ENCODE assay signal across 9 cellular contexts in the genomic region with DNA sequence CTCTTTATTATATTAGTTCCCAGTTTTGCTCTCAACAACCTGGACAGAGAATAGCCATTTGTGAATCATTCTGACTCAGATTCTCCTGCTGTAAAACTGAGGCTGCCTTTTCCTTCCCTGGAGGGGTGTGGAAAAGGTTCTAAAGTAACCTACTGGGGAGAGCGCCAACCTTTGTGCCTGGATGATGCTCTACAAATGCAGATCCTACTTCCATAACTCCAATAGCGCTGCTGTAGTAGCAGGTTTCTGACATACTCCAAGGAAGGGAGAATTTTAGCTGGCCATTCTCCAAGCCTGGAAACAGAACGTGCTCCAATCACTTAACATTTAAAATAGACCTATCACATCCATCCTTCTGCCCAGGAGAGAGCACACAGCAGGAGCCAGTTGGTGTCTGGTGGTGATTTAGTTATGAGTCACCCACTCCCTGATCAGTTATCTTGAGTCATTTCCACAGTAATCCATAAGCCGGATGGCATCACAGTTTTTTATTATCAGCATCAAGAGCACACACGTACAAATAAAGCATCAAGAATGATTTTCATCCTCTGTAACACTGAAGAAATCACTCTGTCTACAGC. TPM values are rescaled to one million over a fixed set of nuclear protein-coding genes. Genes with fewer than 3 reads are reported as not detected.
DNase-seq lines count a peak whose midpoint lies in the region; ATAC-seq and TF ChIP-seq lines count a peak whose summit lies in the region.
"Had no signal": no experiment of that assay in that cellular context is flagged by ENCODE, and none has a peak within 500 bp of the region (broad histone marks: within the 10 kb centered on the region; RNA-seq: fewer than 3 reads in every experiment).

No MANE protein-coding gene starts in this region.

- H3K4me3 ChIP-seq in WI38 (ENCODE audit: low read depth, low read length), result peak overlapping the region; percentile 7; the same call in 1 of the 2 replicates

- TF ChIP-seq CTCF in WI38 (IDR thresholded peaks at IDR 0.05; ENCODE audit: low read depth, low read length), result no peak

- DNase-seq in AG20443 (ENCODE audit: low spot score) (peak; percentile 54), HPDE6-E6E7 (ENCODE audit: extremely low spot score) (peak; percentile 74), kidney tubule cell (ENCODE audit: low spot score) (peak; percentile 93), SK-N-DZ (ENCODE audit: low spot score) (no peak)
- no peak for DNase-seq in activated CD8-positive, alpha-beta memory T cell treated with anti-CD3 and anti-CD28 coated beads, Interleukin-2, amount 50 U/mL, for 4 hours
- DNase-seq: NCI-H2081 had no signal

- ATAC-seq in GM21528 (IDR thresholded peaks at IDR 0.05; ENCODE audit: low FRiP score, unreplicated experiment) (no peak), HG03442 (IDR thresholded peaks at IDR 0.05; ENCODE audit: unreplicated experiment) (no peak)

RNA-seq across cellular contexts. Expression of gene MYH15, which starts 38.3 kb away (rescaled TPM):
- polyA plus RNA-seq in SK-N-DZ (2014; cell fraction: cytosol; rRNA removed), result 1.5 and 1.6 TPM in 2 replicates
- polyA plus RNA-seq in SK-N-DZ (2014; cell fraction: nucleus; rRNA removed), result 1.8 and 2.4 TPM in 2 replicates

Comparison
In these comparisons a context has a peak if more than half of its experiments do, and no peak if none do; other contexts are left out.
1. DNase-seq: peak in AG20443 (single experiment), HPDE6-E6E7 (single experiment) and kidney tubule cell (single experiment); none in SK-N-DZ (single experiment) and activated CD8-positive, alpha-beta memory T cell treated with anti-CD3 and anti-CD28 coated beads, Interleukin-2, amount 50 U/mL, for 4 hours (single experiment).